ENCODE assay signal across 25 cellular contexts in genomic region chr13:105997436-105998232, GRCh38.
DNase-seq lines count a peak whose midpoint lies in the region; FAIRE-seq and TF ChIP-seq lines count a peak whose summit lies in the region.
"Had no signal": no experiment of that assay in that cellular context is flagged by ENCODE, and none has a peak within 500 bp of the region (broad histone marks: within the 10 kb centered on the region; RNA-seq: fewer than 3 reads in every experiment).

No MANE protein-coding gene starts in this region.

- H3K27me3 Mint-ChIP-seq in MCF 10A (ENCODE audit: insufficient read depth, unreplicated experiment) (no peaks in the 10 kb centered on the region), endodermal cell (ENCODE audit: insufficient read depth) (no peaks in the 10 kb centered on the region), neural crest cell (ENCODE audit: low read depth) (no peaks in the 10 kb centered on the region)
- H3K27me3 Mint-ChIP-seq: activated naive CD4-positive, alpha-beta T cell treated with anti-CD3 and anti-CD28 coated beads, Interleukin-2, amount 10 ng/mL, durations not matched to agents 7 days and 5 days; activated T-cell treated with anti-CD3 and anti-CD28 coated beads, Interleukin-2, amount 50 U/mL, for 24 hours had no signal

- no peak overlapping the region for H3K9ac ChIP-seq in endodermal cell (ENCODE audit: extremely low read depth, low read length, poor library complexity, severe bottlenecking)
- H3K9ac ChIP-seq: KMS-11 had no signal

- peak overlapping the region; percentile 18 to 55 for H3K27ac ChIP-seq in breast epithelium
- H3K27ac ChIP-seq in endodermal cell (ENCODE audit: low read depth, low read length) = peak overlapping the region; percentile 57
- H3K27ac ChIP-seq: esophagus muscularis mucosa, KMS-11, psoas muscle, spleen, stomach, upper lobe of left lung had no signal

- H3K27ac Mint-ChIP-seq in MCF 10A (ENCODE audit: low read depth, unreplicated experiment) (no peak overlapping the region), endodermal cell (no peak overlapping the region), neural crest cell (ENCODE audit: unreplicated experiment) (peak overlapping the region; percentile 58)
- H3K27ac Mint-ChIP-seq: activated naive CD4-positive, alpha-beta T cell treated with anti-CD3 and anti-CD28 coated beads, Interleukin-2, amount 10 ng/mL, durations not matched to agents 7 days and 5 days; activated T-cell treated with anti-CD3 and anti-CD28 coated beads, Interleukin-2, amount 50 U/mL, for 24 hours; mesothelial cell of epicardium had no signal

- H3K4me3 ChIP-seq in breast epithelium = peak overlapping the region in 2 of 3 donors; percentile 13 to 51
- no peak overlapping the region for H3K4me3 ChIP-seq in endodermal cell (ENCODE audit: low read length)
- H3K4me3 ChIP-seq in MG63 = no peak overlapping the region
- H3K4me3 ChIP-seq: esophagus muscularis mucosa, psoas muscle, spleen, stomach, upper lobe of left lung had no signal

- no TSS peak for BruUV-seq in MCF 10A (replicated peaks; lab: Mats Ljungman, UMichigan)

- POLR2A ChIA-PET in MCF 10A (lab: Yijun Ruan, JAX) = no interaction called here

- intact Hi-C loops in breast epithelium (cut with DNase I; ENCODE audit: low total_unique reads) = no loop called here
- intact Hi-C loops in MCF 10A (cut with micrococcal nuclease) = no loop called here

- H3K36me3 ChIP-seq in breast epithelium (no peaks in the 10 kb centered on the region), endodermal cell (ENCODE audit: control insufficient read depth, insufficient read depth, low read length) (no peaks in the 10 kb centered on the region), MG63 (no peaks in the 10 kb centered on the region)
- H3K36me3 ChIP-seq: esophagus muscularis mucosa, spleen, stomach, upper lobe of left lung had no signal

- WGBS in endodermal cell (ENCODE audit: insufficient coverage in 1 of 2, insufficient read length in 1 of 2), 2 experiments = 77 to 87% methylated on average over 14 to 23 of the region's 23 CpGs

- H3K4me1 Mint-ChIP-seq in MCF 10A (ENCODE audit: insufficient read depth, unreplicated experiment) (peaks cover 7% of the 10 kb centered on the region), endodermal cell (no peaks in the 10 kb centered on the region), neural crest cell (peaks cover 46% of the 10 kb centered on the region)
- H3K4me1 Mint-ChIP-seq: activated naive CD4-positive, alpha-beta T cell treated with anti-CD3 and anti-CD28 coated beads, Interleukin-2, amount 10 ng/mL, durations not matched to agents 7 days and 5 days had no signal

- H3K27me3 ChIP-seq in breast epithelium = no peaks in the 10 kb centered on the region
- no peaks in the 10 kb centered on the region for H3K27me3 ChIP-seq in endodermal cell (ENCODE audit: control insufficient read depth, insufficient read depth, low read length, poor library complexity, severe bottlenecking)
- no peaks in the 10 kb centered on the region for H3K27me3 ChIP-seq in MG63
- H3K27me3 ChIP-seq: esophagus muscularis mucosa, spleen, stomach, upper lobe of left lung had no signal

- peaks cover 7% of the 10 kb centered on the region for H3K9me3 Mint-ChIP-seq in MCF 10A (ENCODE audit: unreplicated experiment)
- peaks cover 8% of the 10 kb centered on the region for H3K9me3 Mint-ChIP-seq in endodermal cell
- H3K9me3 Mint-ChIP-seq in neural crest cell = peaks cover 5% of the 10 kb centered on the region
- H3K9me3 Mint-ChIP-seq: mesothelial cell of epicardium had no signal

- FAIRE-seq in D721Med (lab: Jason Lieb, UNC) = no peak
- no peak for FAIRE-seq in GM12892 (lab: Jason Lieb, UNC)
- FAIRE-seq: GM19239 had no signal

- DNase-seq in breast epithelium (ENCODE audit: low spot score in 2 of 2) = no peak
- no peak for DNase-seq in MCF 10A (ENCODE audit: unreplicated experiment)
- DNase-seq in endodermal cell = no peak
- DNase-seq in neural crest cell (ENCODE audit: low read depth, low spot score) = peak; percentile 58
- DNase-seq in NCI-H526 treated with DMSO at 0.1 percent for 48 hours (lab: John Stamatoyannopoulos, UW) = no peak
- DNase-seq in MG63 = no peak
- DNase-seq in D721Med (ENCODE audit: insufficient read length, low spot score) = no peak
- DNase-seq in GM12892 (ENCODE audit: insufficient read length) = no peak
- DNase-seq: activated CD4-positive, CD25-positive, alpha-beta regulatory T cell treated with anti-CD3 and anti-CD28 coated beads, Interleukin-2, amount 50 U/mL, for 72 hours; activated naive CD4-positive, alpha-beta T cell treated with anti-CD3 and anti-CD28 coated beads, Interleukin-2, amount 10 ng/mL, durations not matched to agents 7 days and 5 days; activated T-cell treated with anti-CD3 and anti-CD28 coated beads, Interleukin-2, amount 50 U/mL, for 24 hours; C1 segment of cervical spinal cord; effector CD4-positive, alpha-beta T cell; left cardiac atrium; NCI-H1048; NCI-H2029 treated with DMSO at 0.1 percent for 48 hours; psoas muscle; spleen; stimulated activated CD4-positive, alpha-beta T cell treated with anti-CD3 and anti-CD28 coated beads, Interleukin-4, amount 100 ng/mL, for 4 hours; stomach had no signal

- no peaks in the 10 kb centered on the region for H3K9me3 ChIP-seq in breast epithelium
- no peaks in the 10 kb centered on the region for H3K9me3 ChIP-seq in endodermal cell (ENCODE audit: control insufficient read depth, low read length)
- no peaks in the 10 kb centered on the region for H3K9me3 ChIP-seq in MG63
- H3K9me3 ChIP-seq: esophagus muscularis mucosa, psoas muscle, stomach, upper lobe of left lung had no signal

- H3K4me3 Mint-ChIP-seq in MCF 10A (ENCODE audit: unreplicated experiment) (no peak overlapping the region), endodermal cell (no peak overlapping the region), neural crest cell (peak overlapping the region; percentile 53)
- H3K4me3 Mint-ChIP-seq: activated naive CD4-positive, alpha-beta T cell treated with anti-CD3 and anti-CD28 coated beads, Interleukin-2, amount 10 ng/mL, durations not matched to agents 7 days and 5 days; activated T-cell treated with anti-CD3 and anti-CD28 coated beads, Interleukin-2, amount 50 U/mL, for 24 hours; mesothelial cell of epicardium had no signal

- no peaks in the 10 kb centered on the region for H3K4me1 ChIP-seq in breast epithelium
- H3K4me1 ChIP-seq in endodermal cell (ENCODE audit: control insufficient read depth, insufficient read depth, low read length) = no peaks in the 10 kb centered on the region
- H3K4me1 ChIP-seq: esophagus muscularis mucosa, psoas muscle, spleen, stomach, upper lobe of left lung had no signal

- CTCF ChIA-PET in MCF 10A (lab: Yijun Ruan, JAX) = no interaction called here

- H3K36me3 Mint-ChIP-seq in MCF 10A (ENCODE audit: insufficient read depth, unreplicated experiment) (no peaks in the 10 kb centered on the region), endodermal cell (ENCODE audit: low read depth) (no peaks in the 10 kb centered on the region), neural crest cell (ENCODE audit: low read depth) (peaks cover 3% of the 10 kb centered on the region)
- H3K36me3 Mint-ChIP-seq: activated naive CD4-positive, alpha-beta T cell treated with anti-CD3 and anti-CD28 coated beads, Interleukin-2, amount 10 ng/mL, durations not matched to agents 7 days and 5 days; mesothelial cell of epicardium had no signal

- TF ChIP-seq CTCF in breast epithelium (IDR thresholded peaks at IDR 0.05) (no peak), MCF 10A (IDR thresholded peaks at IDR 0.05; ENCODE audit: unreplicated experiment) (no peak), endodermal cell (conservative IDR thresholded peaks at IDR 0.05) (no peak), neural crest cell (conservative IDR thresholded peaks at IDR 0.05) (no peak), D721Med (IDR thresholded peaks at IDR 0.05; ENCODE audit: insufficient read depth, missing control alignments) (no peak)

- TF ChIP-seq POLR2A in breast epithelium (IDR thresholded peaks at IDR 0.05) (no peak), GM12892 (IDR thresholded peaks at IDR 0.05; ENCODE audit: low read depth, low read length) (no peak)

Comparison
In these comparisons a context has a peak if more than half of its experiments do, and no peak if none do; other contexts are left out.
1. H3K4me3 ChIP-seq: peak in breast epithelium (2 of 3); none in endodermal cell (single experiment) and MG63 (single experiment).